In the genomic region with DNA sequence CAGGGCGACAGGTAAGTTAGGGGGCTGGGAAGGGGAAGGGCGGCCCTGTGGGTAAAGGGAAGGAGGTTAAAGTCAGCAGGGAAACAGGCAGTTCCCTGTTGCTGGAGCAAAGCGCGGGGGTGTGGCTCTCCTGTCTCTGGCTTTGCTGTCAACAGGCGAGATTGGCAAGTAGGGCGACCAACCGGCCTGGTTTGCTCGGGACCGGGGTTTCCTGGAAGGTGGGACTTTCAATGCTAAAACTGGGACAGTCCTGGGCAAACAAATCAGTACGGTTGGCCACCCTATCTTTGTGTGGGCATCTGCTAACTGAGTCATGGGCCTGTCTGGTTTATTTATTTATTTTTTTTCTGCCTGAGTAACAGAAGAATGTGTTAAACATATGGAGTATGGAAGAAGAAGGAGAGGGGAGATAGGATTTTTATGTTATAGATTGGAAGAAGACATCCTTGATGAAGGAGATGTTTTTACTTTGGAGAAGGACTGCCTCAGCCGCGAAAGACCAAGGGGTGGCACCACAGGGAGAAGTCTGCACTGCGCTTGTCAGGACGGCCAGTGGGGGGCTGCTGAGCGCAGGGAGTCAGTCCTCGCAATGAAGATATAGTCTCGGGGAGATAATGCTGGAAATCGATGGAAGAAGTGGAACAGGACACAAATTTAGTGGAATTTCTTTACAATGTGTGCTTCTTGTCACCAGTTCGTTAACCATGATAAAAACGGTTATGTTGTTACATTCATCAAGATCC, we compare ENCODE assay signal across 8 cellular contexts. TPM values are rescaled to one million over a fixed set of nuclear protein-coding genes. Genes with fewer than 3 reads are reported as not detected.
DNase-seq lines count a peak whose midpoint lies in the region; ATAC-seq and TF ChIP-seq lines count a peak whose summit lies in the region.

No MANE protein-coding gene starts in this region.

- no peaks in the 10 kb centered on the region for H3K36me3 Mint-ChIP-seq in natural killer cell

- H3K9me3 ChIP-seq in tibial nerve = no peaks in the 10 kb centered on the region

- peak overlapping the region; percentile 17 to 47 (median 26) for H3K4me3 ChIP-seq in tibial nerve

- H3K4me1 ChIP-seq in tibial nerve = peaks cover 0 to 17% (median 3%) of the 10 kb centered on the region in 4 donors

- no peak overlapping the region for H3K4me3 Mint-ChIP-seq in natural killer cell

- no peaks in the 10 kb centered on the region for H3K36me3 ChIP-seq in tibial nerve

- in situ Hi-C loops in GM13977 (cut with MboI; ENCODE audit: low pct_unique_long_range_greater_than_20kb, low sequenced_read_pairs, unreplicated experiment) = loop anchor here (25.0 kb wide), 1 partner anchor 498 kb away; no protein-coding TSS in a partner anchor

- no peak for TF ChIP-seq POLR2A in tibial nerve (IDR thresholded peaks at IDR 0.05)

- no peak overlapping the region for H3K27ac Mint-ChIP-seq in natural killer cell

- no peaks in the 10 kb centered on the region for H3K27me3 ChIP-seq in tibial nerve

- peaks cover 0 to 5% of the 10 kb centered on the region in 2 donors for H3K4me1 Mint-ChIP-seq in natural killer cell

- intact Hi-C loops in natural killer cell (cut with micrococcal nuclease) = loop anchor here (10.0 kb wide), 1 partner anchor 571 kb away; no protein-coding TSS in a partner anchor

- TF ChIP-seq EP300 in tibial nerve (IDR thresholded peaks at IDR 0.05) = peak; percentile 19 to 61

- peak overlapping the region; percentile 21 to 85 (median 64) for H3K27ac ChIP-seq in tibial nerve

- peak; percentile 69 for TF ChIP-seq CTCF in GM13977 (IDR thresholded peaks at IDR 0.05; ENCODE audit: extremely low read depth, insufficient read depth, missing control alignments)
- peak; percentile 34 for TF ChIP-seq CTCF in natural killer cell (IDR thresholded peaks at IDR 0.05)
- peak; percentile 45 to 73 (median 63) for TF ChIP-seq CTCF in tibial nerve (IDR thresholded peaks at IDR 0.05)

- no peaks in the 10 kb centered on the region for H3K9me3 Mint-ChIP-seq in natural killer cell

- 17 to 20% methylated on average over 20 of the region's 20 CpGs for WGBS in tibial nerve, 2 donors

- peaks cover 12 to 16% of the 10 kb centered on the region in 2 donors for H3K27me3 Mint-ChIP-seq in natural killer cell (ENCODE audit: low read depth in 2 of 2)

- ATAC-seq in HG02970 (IDR thresholded peaks at IDR 0.05; ENCODE audit: low FRiP score, unreplicated experiment) (peak; percentile 71), natural killer cell (peak; percentile 57 to 76 (median 62))

- DNase-seq in A172 (ENCODE audit: low spot score) (peak; percentile 8), GM13977 (ENCODE audit: low spot score) (peak; percentile 49), NCI-H2227 treated with DMSO at 0.1 percent for 48 hours (lab: John Stamatoyannopoulos, UW) (peak; percentile 1), activated T-helper 1 cell treated with Interleukin-2 at 50 U/mL for 16 hours (ENCODE audit: low read depth) (peak; percentile 6), fibroblast of the conjunctiva (ENCODE audit: low read depth) (peak; percentile 41), natural killer cell (peak; percentile 20), tibial nerve (ENCODE audit: low spot score in 2 of 2) (peak; percentile 90 to 91)

RNA-seq across cellular contexts. Expression of a gene that starts 43.4 kb away (rescaled TPM):
- 0.02 TPM in 1 of 2 replicates, not detected in the other for total RNA-seq in A172 (2014; rRNA removed; shearing (Covaris generic))
- total RNA-seq in natural killer cell (under 1 TPM; 0.11 to 0.64 (median 0.60) TPM), tibial nerve (1 to 10 TPM; 2.1 to 6.9 (median 5.2) TPM)

Comparison
In these comparisons a context has a peak if more than half of its experiments do, and no peak if none do; other contexts are left out.
1. Peak in every context shown above with its lines: DNase-seq, ATAC-seq, H3K4me3 ChIP-seq and H3K27ac ChIP-seq.
2. DNase-seq: peak in every context shown above with its lines; median percentile 90 in tibial nerve; 49 in GM13977; 41 in fibroblast of the conjunctiva; 20 in natural killer cell; 8 in A172; 6 in activated T-helper 1 cell treated with Interleukin-2 at 50 U/mL for 16 hours; 1 in NCI-H2227 treated with DMSO at 0.1 percent for 48 hours.